Comparison of ENCODE assay signal across 8 cellular contexts in genomic region chr4:77852892-77853495, GRCh38. TPM values are rescaled to one million over a fixed set of nuclear protein-coding genes. Genes with fewer than 3 reads are reported as not detected.
DNase-seq lines count a peak whose midpoint lies in the region; ATAC-seq and TF ChIP-seq lines count a peak whose summit lies in the region.

No MANE protein-coding gene starts in this region.

- peak; percentile 80 for DNase-seq in activated CD4-positive, alpha-beta T cell treated with anti-CD3 and anti-CD28 coated beads for 36 hours
- peak in 1 of 2 donors; percentile 19 for DNase-seq in left colon
- DNase-seq in putamen (ENCODE audit: low spot score), result no peak
- no peak for DNase-seq in sigmoid colon
- no peak for DNase-seq in NCI-H1105 (lab: John Stamatoyannopoulos, UW)
- DNase-seq in aorta, result no peak

- no peaks in the 10 kb centered on the region for H3K4me1 ChIP-seq in sigmoid colon
- H3K4me1 ChIP-seq in aorta (ENCODE audit: control insufficient read depth in 1 of 2, insufficient read depth in 2 of 2, low read length in 2 of 2), result no peaks in the 10 kb centered on the region

- H3K36me3 Mint-ChIP-seq in activated CD4-positive, alpha-beta T cell treated with anti-CD3 and anti-CD28 coated beads for 36 hours (ENCODE audit: low read depth), result no peaks in the 10 kb centered on the region

- no peak for TF ChIP-seq POLR2A in sigmoid colon (IDR thresholded peaks at IDR 0.05)

- intact Hi-C loops in activated CD4-positive, alpha-beta T cell treated with anti-CD3 and anti-CD28 coated beads for 36 hours (cut with DNase I, micrococcal nuclease), result loop anchor here (1.0 to 5.0 kb wide), 3 partner anchors 9 to 826 kb away; partner anchors contain the start of gene MRPL1 (in 1 of the 2)
- intact Hi-C loops in left colon (cut with DNase I, micrococcal nuclease), result no loop called here
- intact Hi-C loops in sigmoid colon (cut with DNase I), result no loop called here
- intact Hi-C loops in aorta (cut with DNase I), result no loop called here

- no peaks in the 10 kb centered on the region for H3K9me3 ChIP-seq in sigmoid colon
- no peaks in the 10 kb centered on the region for H3K9me3 ChIP-seq in aorta (ENCODE audit: control insufficient read depth, low read length)

- H3K4me3 ChIP-seq in sigmoid colon, result no peak overlapping the region
- H3K4me3 ChIP-seq in aorta (ENCODE audit: low read length in 2 of 2), result no peak overlapping the region

- no peak for TF ChIP-seq CTCF in sigmoid colon (IDR thresholded peaks at IDR 0.05)

- CTCF ChIA-PET in activated CD4-positive, alpha-beta T cell treated with anti-CD3 and anti-CD28 coated beads for 36 hours (lab: Charles Lee), result interaction anchor here (0.6 to 1.3 kb wide), 4 partner anchors 9 to 253 kb away, joined by 3 to 11 read pairs (median 3); partner anchors contain the start of gene MRPL1

- H3K9me3 Mint-ChIP-seq in activated CD4-positive, alpha-beta T cell treated with anti-CD3 and anti-CD28 coated beads for 36 hours (ENCODE audit: low read depth), result no peaks in the 10 kb centered on the region

- no peak overlapping the region for H3K27ac ChIP-seq in sigmoid colon
- no peak overlapping the region for H3K27ac ChIP-seq in aorta (ENCODE audit: low read depth in 1 of 2, low read length in 2 of 2)

- POLR2A ChIA-PET in activated CD4-positive, alpha-beta T cell treated with anti-CD3 and anti-CD28 coated beads for 36 hours (lab: Charles Lee), result interaction anchor here (1.0 to 2.3 kb wide), 3 partner anchors 9 to 35 kb away, joined by 8 to 20 read pairs (median 8); partner anchors contain the start of gene MRPL1

- peak overlapping the region; percentile 100 for H3K27ac Mint-ChIP-seq in activated CD4-positive, alpha-beta T cell treated with anti-CD3 and anti-CD28 coated beads for 36 hours

- ATAC-seq in GM19324 (IDR thresholded peaks at IDR 0.05; ENCODE audit: low FRiP score, unreplicated experiment) (peak; percentile 74), HG03135 (IDR thresholded peaks at IDR 0.05; ENCODE audit: unreplicated experiment) (peak; percentile 90), left colon (peak; percentile 62), aorta (ENCODE audit: low FRiP score) (no peak)
- ATAC-seq in activated CD4-positive, alpha-beta T cell treated with anti-CD3 and anti-CD28 coated beads for 36 hours, result peak; percentile 86

- 39 to 53% methylated on average over 7 of the region's 7 CpGs for WGBS in sigmoid colon, 2 donors
- 66 to 70% methylated on average over 7 of the region's 7 CpGs for WGBS in aorta, 2 donors

- H3K36me3 ChIP-seq in sigmoid colon (no peaks in the 10 kb centered on the region), aorta (ENCODE audit: control insufficient read depth in 1 of 2, insufficient read depth in 2 of 2, low read length in 1 of 2) (no peaks in the 10 kb centered on the region)

- peak overlapping the region; percentile 64 for H3K4me3 Mint-ChIP-seq in activated CD4-positive, alpha-beta T cell treated with anti-CD3 and anti-CD28 coated beads for 36 hours

- TF ChIP-seq EP300 in sigmoid colon (IDR thresholded peaks at IDR 0.05), result no peak

- H3K27me3 Mint-ChIP-seq in activated CD4-positive, alpha-beta T cell treated with anti-CD3 and anti-CD28 coated beads for 36 hours, result no peaks in the 10 kb centered on the region

- no peaks in the 10 kb centered on the region for H3K27me3 ChIP-seq in sigmoid colon
- no peaks in the 10 kb centered on the region for H3K27me3 ChIP-seq in aorta (ENCODE audit: control insufficient read depth in 1 of 2, insufficient read depth in 2 of 2, low read length in 1 of 2)

- H3K4me1 Mint-ChIP-seq in activated CD4-positive, alpha-beta T cell treated with anti-CD3 and anti-CD28 coated beads for 36 hours, result peaks cover 57% of the 10 kb centered on the region

RNA-seq across cellular contexts. Expression of gene MRPL1, which starts 9.6 kb away (rescaled TPM):
- 10 to 100 TPM; 61.1 to 70.6 TPM for total RNA-seq in activated CD4-positive, alpha-beta T cell treated with anti-CD3 and anti-CD28 coated beads for 36 hours
- total RNA-seq in left colon (10 to 100 TPM; 25.7 to 33.7 TPM), sigmoid colon (10 to 100 TPM; 23.2 to 30.0 (median 28.9) TPM), aorta (10 to 100 TPM; 19.6 to 24.9 TPM)
- polyA plus RNA-seq in sigmoid colon (10 to 100 TPM; 48.9 to 52.9 (median 51.1) TPM), aorta (10 to 100 TPM; 28.0 to 45.2 TPM)

RNA-seq across cellular contexts. Expression of gene CNOT6L, which starts 33.8 kb away (rescaled TPM):
- 100 to 1,000 TPM; 111 to 122 TPM for total RNA-seq in activated CD4-positive, alpha-beta T cell treated with anti-CD3 and anti-CD28 coated beads for 36 hours
- total RNA-seq in left colon (10 to 100 TPM; 40.2 to 49.8 TPM), sigmoid colon (10 to 100 TPM; 17.5 to 21.6 (median 19.2) TPM), aorta (10 to 100 TPM; 40.2 to 56.2 TPM)
- polyA plus RNA-seq in sigmoid colon (10 to 100 TPM in 2 of 3 donors, 1 to 10 TPM in 1; 4.2 to 13.7 (median 10.6) TPM), aorta (1 to 10 TPM; 4.6 to 9.5 TPM)

Comparison
In these comparisons a context has a peak if more than half of its experiments do, and no peak if none do; other contexts are left out.
1. intact Hi-C loops: an anchor here in activated CD4-positive, alpha-beta T cell treated with anti-CD3 and anti-CD28 coated beads for 36 hours (1.0 to 5.0 kb wide); none called in left colon, sigmoid colon and aorta.